Comparison of ENCODE assay signal across 15 cellular contexts in the genomic region with DNA sequence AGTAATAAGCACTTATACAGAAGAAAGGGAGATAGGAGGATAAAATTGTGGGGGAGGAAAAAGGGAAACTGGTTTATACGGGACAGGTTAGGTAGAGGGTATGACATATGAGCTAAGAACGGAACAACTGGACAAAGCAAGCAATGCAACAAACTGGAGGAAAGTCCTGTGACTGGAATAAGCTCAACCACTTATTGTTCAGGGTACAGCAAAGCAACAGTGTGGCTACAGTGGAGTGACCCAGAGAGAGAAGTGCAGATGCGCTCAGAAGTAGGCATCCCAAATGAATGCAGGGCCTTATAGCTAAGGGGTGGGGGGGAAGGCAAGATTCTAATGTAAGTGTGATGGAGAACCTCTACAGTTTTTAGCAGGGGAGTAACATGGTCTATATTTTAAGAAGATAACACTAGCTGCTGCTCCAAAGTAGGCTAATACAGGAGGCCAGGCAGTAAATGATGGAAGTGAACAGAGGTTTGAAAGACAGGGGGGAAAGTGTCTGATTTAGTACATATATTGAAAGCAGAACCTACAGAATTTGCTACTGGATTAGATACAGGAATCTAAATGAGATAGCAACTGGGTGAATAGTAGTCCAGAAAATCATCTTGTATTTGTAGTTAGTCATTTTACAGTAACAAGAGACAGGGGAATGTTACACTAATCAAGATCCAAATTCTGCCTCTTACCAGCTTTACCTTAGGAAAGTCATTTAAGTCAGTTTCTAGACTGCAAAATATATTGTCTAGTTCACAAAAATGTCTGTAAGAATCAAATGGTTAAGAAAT. TPM values are rescaled to one million over a fixed set of nuclear protein-coding genes. Genes with fewer than 3 reads are reported as not detected.
DNase-seq lines count a peak whose midpoint lies in the region; ATAC-seq and TF ChIP-seq lines count a peak whose summit lies in the region.
"Had no signal": no experiment of that assay in that cellular context is flagged by ENCODE, and none has a peak within 500 bp of the region (broad histone marks: within the 10 kb centered on the region; RNA-seq: fewer than 3 reads in every experiment).

No MANE protein-coding gene starts in this region.

- H3K27ac Mint-ChIP-seq in activated T-cell treated with anti-CD3 and anti-CD28 coated beads, Interleukin-2, amount 50 U/mL, for 72 hours, result peak overlapping the region; percentile 98
- H3K27ac Mint-ChIP-seq in effector memory CD8-positive, alpha-beta T cell, result peak overlapping the region in 1 of 2 donors; percentile 73
- peak overlapping the region; percentile 93 for H3K27ac Mint-ChIP-seq in stimulated activated effector memory CD8-positive, alpha-beta T cell treated with anti-CD3 and anti-CD28 coated beads, Interleukin-12 subunit alpha, Interleukin-12 subunit beta, amount 100 ng/mL, for 72 hours
- H3K27ac Mint-ChIP-seq: dendritic cell treated with granulocyte-macrophage colony-stimulating factor and Interleukin-4, amounts not matched to agents 40 ng/mL and 50 ng/mL, for 4 days had no signal

- no peaks in the 10 kb centered on the region for H3K27me3 Mint-ChIP-seq in activated T-cell treated with anti-CD3 and anti-CD28 coated beads, Interleukin-2, amount 50 U/mL, for 72 hours (ENCODE audit: low read depth)
- no peaks in the 10 kb centered on the region for H3K27me3 Mint-ChIP-seq in effector memory CD8-positive, alpha-beta T cell
- H3K27me3 Mint-ChIP-seq: dendritic cell treated with granulocyte-macrophage colony-stimulating factor and Interleukin-4, amounts not matched to agents 40 ng/mL and 50 ng/mL, for 4 days had no signal

- H4K20me1 ChIP-seq in OCI-LY7 (ENCODE audit: insufficient read depth, low read length), result peaks cover 53% of the 10 kb centered on the region

- H3K4me1 ChIP-seq in OCI-LY7 (ENCODE audit: insufficient read depth, low read length, poor library complexity, severe bottlenecking), result peaks cover 74% of the 10 kb centered on the region

- no peak for TF ChIP-seq CTCF in OCI-LY7 (conservative IDR thresholded peaks at IDR 0.05; ENCODE audit: low read length)

- no peak for DNase-seq in activated T-cell treated with anti-CD3 and anti-CD28 coated beads, Interleukin-2, amount 50 U/mL, for 72 hours
- DNase-seq in activated T-cell treated with anti-CD3 and anti-CD28 coated beads, Interleukin-2, amount 50 U/mL, for 48 hours, result no peak
- DNase-seq in OCI-LY7 (ENCODE audit: low spot score), result no peak
- no peak for DNase-seq in effector memory CD8-positive, alpha-beta T cell
- DNase-seq in stimulated activated effector memory CD8-positive, alpha-beta T cell treated with anti-CD3 and anti-CD28 coated beads, Interleukin-12 subunit alpha, Interleukin-12 subunit beta, amount 100 ng/mL, for 72 hours (ENCODE audit: low spot score in 2 of 2), result no peak
- no peak for DNase-seq in EL
- no peak for DNase-seq in NCI-H2107 treated with DMSO at 0.1 percent for 48 hours (lab: John Stamatoyannopoulos, UW; ENCODE audit: unreplicated experiment)
- DNase-seq: activated CD4-positive, CD25-positive, alpha-beta regulatory T cell; foreskin fibroblast; islet precursor cell; NCI-H1092; NCI-H345 had no signal

- peaks cover 82% of the 10 kb centered on the region for H3K4me1 Mint-ChIP-seq in activated T-cell treated with anti-CD3 and anti-CD28 coated beads, Interleukin-2, amount 50 U/mL, for 72 hours (ENCODE audit: low read depth)
- peaks cover 54 to 64% of the 10 kb centered on the region in 2 donors for H3K4me1 Mint-ChIP-seq in effector memory CD8-positive, alpha-beta T cell (ENCODE audit: low read depth in 2 of 2)
- H3K4me1 Mint-ChIP-seq in stimulated activated effector memory CD8-positive, alpha-beta T cell treated with anti-CD3 and anti-CD28 coated beads, Interleukin-12 subunit alpha, Interleukin-12 subunit beta, amount 100 ng/mL, for 72 hours, result peaks cover 64% of the 10 kb centered on the region

- H3K36me3 Mint-ChIP-seq in activated T-cell treated with anti-CD3 and anti-CD28 coated beads, Interleukin-2, amount 50 U/mL, for 72 hours (ENCODE audit: insufficient read depth in 2 of 2), result peaks cover 8 to 10% of the 10 kb centered on the region in 2 donors
- H3K36me3 Mint-ChIP-seq in effector memory CD8-positive, alpha-beta T cell (ENCODE audit: insufficient read depth), result peaks cover 16% of the 10 kb centered on the region
- H3K36me3 Mint-ChIP-seq in stimulated activated effector memory CD8-positive, alpha-beta T cell treated with anti-CD3 and anti-CD28 coated beads, Interleukin-12 subunit alpha, Interleukin-12 subunit beta, amount 100 ng/mL, for 72 hours, result peaks cover 33% of the 10 kb centered on the region

- intact Hi-C loops in OCI-LY7 (cut with micrococcal nuclease; ENCODE audit: unreplicated experiment), result no loop called here

- no peaks in the 10 kb centered on the region for H3K9me2 ChIP-seq in OCI-LY7 (ENCODE audit: insufficient read depth, low read length)

- peak overlapping the region; percentile 97 for H3K4me2 ChIP-seq in OCI-LY7 (ENCODE audit: low read length)

- CTCF ChIA-PET in OCI-LY7 (lab: Charles Lee; ENCODE audit: unreplicated experiment), result interaction anchor here (0.7 kb wide), 1 partner anchor 19 kb away, joined by 5 read pairs; no protein-coding TSS in a partner anchor

- H3K4me3 ChIP-seq in OCI-LY7 (ENCODE audit: low read depth, low read length, poor library complexity, severe bottlenecking), result peak overlapping the region; percentile 98

- H3K9me3 Mint-ChIP-seq in activated T-cell treated with anti-CD3 and anti-CD28 coated beads, Interleukin-2, amount 50 U/mL, for 72 hours, result no peaks in the 10 kb centered on the region
- no peaks in the 10 kb centered on the region for H3K9me3 Mint-ChIP-seq in effector memory CD8-positive, alpha-beta T cell
- no peaks in the 10 kb centered on the region for H3K9me3 Mint-ChIP-seq in stimulated activated effector memory CD8-positive, alpha-beta T cell treated with anti-CD3 and anti-CD28 coated beads, Interleukin-12 subunit alpha, Interleukin-12 subunit beta, amount 100 ng/mL, for 72 hours
- H3K9me3 Mint-ChIP-seq: dendritic cell treated with granulocyte-macrophage colony-stimulating factor and Interleukin-4, amounts not matched to agents 40 ng/mL and 50 ng/mL, for 4 days had no signal

- no peak for ATAC-seq in activated T-cell treated with anti-CD3 and anti-CD28 coated beads, Interleukin-2, amount 50 U/mL, for 72 hours (replicated peaks in 1 of 2)
- ATAC-seq in effector memory CD8-positive, alpha-beta T cell (replicated peaks), result no peak
- no peak for ATAC-seq in stimulated activated effector memory CD8-positive, alpha-beta T cell treated with anti-CD3 and anti-CD28 coated beads, Interleukin-12 subunit alpha, Interleukin-12 subunit beta, amount 100 ng/mL, for 72 hours
- ATAC-seq in HG03280 (IDR thresholded peaks at IDR 0.05; ENCODE audit: unreplicated experiment), result no peak

- no peak overlapping the region for H2AFZ ChIP-seq in OCI-LY7 (ENCODE audit: low read length)

- no TSS peak for BruUV-seq in OCI-LY7 (replicated peaks; lab: Mats Ljungman, UMichigan)

- peak overlapping the region; percentile 93 for H3K27ac ChIP-seq in OCI-LY7 (ENCODE audit: low read depth, low read length, poor library complexity, severe bottlenecking)
- H3K27ac ChIP-seq: HL-60 had no signal

- peaks cover 4% of the 10 kb centered on the region; the same call in 1 of the 2 replicates for H3K9me3 ChIP-seq in OCI-LY7 (ENCODE audit: low read length)

- peak overlapping the region; percentile 94 to 99 for H3K4me3 Mint-ChIP-seq in activated T-cell treated with anti-CD3 and anti-CD28 coated beads, Interleukin-2, amount 50 U/mL, for 72 hours
- peak overlapping the region; percentile 74 to 95 for H3K4me3 Mint-ChIP-seq in effector memory CD8-positive, alpha-beta T cell
- H3K4me3 Mint-ChIP-seq in stimulated activated effector memory CD8-positive, alpha-beta T cell treated with anti-CD3 and anti-CD28 coated beads, Interleukin-12 subunit alpha, Interleukin-12 subunit beta, amount 100 ng/mL, for 72 hours, result peak overlapping the region; percentile 97
- H3K4me3 Mint-ChIP-seq: dendritic cell treated with granulocyte-macrophage colony-stimulating factor and Interleukin-4, amounts not matched to agents 40 ng/mL and 50 ng/mL, for 4 days had no signal

- POLR2A ChIA-PET in OCI-LY7 (lab: Charles Lee), result interaction anchor here (0.5 to 3.4 kb wide), 14 partner anchors 9 to 1076 kb away, joined by 3 to 38 read pairs (median 4); no protein-coding TSS in a partner anchor

- peaks cover 14% of the 10 kb centered on the region for H3K36me3 ChIP-seq in OCI-LY7 (ENCODE audit: insufficient read depth, low read length)

- H3K79me2 ChIP-seq in OCI-LY7 (ENCODE audit: insufficient read depth, low read depth, low read length), result peaks cover 97% of the 10 kb centered on the region

RNA-seq across cellular contexts. Expression of gene UBE2N, which starts 3.3 kb away (rescaled TPM):
- 100 to 1,000 TPM; 116 to 125 TPM for total RNA-seq in activated T-cell treated with anti-CD3 and anti-CD28 coated beads, Interleukin-2, amount 50 U/mL, for 72 hours
- total RNA-seq in OCI-LY7 (2014; rRNA removed; shearing (Covaris generic)), result 193 and 214 TPM in 2 replicates
- total RNA-seq in OCI-LY7 (2022), result 153 and 163 TPM in 2 replicates

RNA-seq across cellular contexts. Expression of gene MRPL42, which starts 28.9 kb away (rescaled TPM):
- 10 to 100 TPM; 54.2 to 68.3 TPM for total RNA-seq in activated T-cell treated with anti-CD3 and anti-CD28 coated beads, Interleukin-2, amount 50 U/mL, for 72 hours
- 51.3 and 57.1 TPM in 2 replicates for total RNA-seq in OCI-LY7 (2014; rRNA removed; shearing (Covaris generic))
- total RNA-seq in OCI-LY7 (2022), result 61.6 and 64.0 TPM in 2 replicates
